Comparison of ENCODE assay signal across 8 cellular contexts in genomic region chr10:114526497-114527238, GRCh38.
DNase-seq lines count a peak whose midpoint lies in the region; ATAC-seq and TF ChIP-seq lines count a peak whose summit lies in the region.

No MANE protein-coding gene starts in this region.

- peaks cover 62% of the 10 kb centered on the region for H3K4me1 Mint-ChIP-seq in activated naive CD8-positive, alpha-beta T cell treated with anti-CD3 and anti-CD28 coated beads for 36 hours

- intact Hi-C loops in right cardiac atrium (cut with DNase I), result no loop called here
- intact Hi-C loops in uterus (cut with DNase I; ENCODE audit: low total_unique reads), result no loop called here

- no peaks in the 10 kb centered on the region for H3K9me3 ChIP-seq in SJSA1 (replicated peaks)
- H3K9me3 ChIP-seq in right cardiac atrium (ENCODE audit: control insufficient read depth, low read length), result no peaks in the 10 kb centered on the region
- no peaks in the 10 kb centered on the region for H3K9me3 ChIP-seq in uterus

- H3K27ac ChIP-seq in SJSA1 (no peak overlapping the region), right cardiac atrium (ENCODE audit: low read length) (peak overlapping the region; percentile 28), uterus (peak overlapping the region; percentile 75 to 80)

- TF ChIP-seq POLR2A in uterus (IDR thresholded peaks at IDR 0.05), result peak in 1 of 2 donors; percentile 80

- peaks cover 35% of the 10 kb centered on the region for H3K4me1 ChIP-seq in SJSA1 (replicated peaks)
- peaks cover 12% of the 10 kb centered on the region for H3K4me1 ChIP-seq in right cardiac atrium (ENCODE audit: control insufficient read depth, insufficient read depth, low read length)
- no peaks in the 10 kb centered on the region for H3K4me1 ChIP-seq in uterus

- H3K27me3 ChIP-seq in SJSA1 (replicated peaks), result no peaks in the 10 kb centered on the region
- no peaks in the 10 kb centered on the region for H3K27me3 ChIP-seq in right cardiac atrium (ENCODE audit: control insufficient read depth, insufficient read depth)
- H3K27me3 ChIP-seq in uterus, result no peaks in the 10 kb centered on the region

- WGBS in right cardiac atrium, result 5% methylated on average over 24 of the region's 24 CpGs

- TF ChIP-seq CTCF in LNCaP clone FGC (IDR thresholded peaks at IDR 0.05; ENCODE audit: control insufficient read depth, extremely low read depth, insufficient read depth) (no peak), uterus (IDR thresholded peaks at IDR 0.05) (peak in 1 of 4 experiments; percentile 19)

- H3K36me3 Mint-ChIP-seq in activated naive CD8-positive, alpha-beta T cell treated with anti-CD3 and anti-CD28 coated beads for 36 hours, result peaks cover 10% of the 10 kb centered on the region

- no peaks in the 10 kb centered on the region for H3K36me3 ChIP-seq in SJSA1
- H3K36me3 ChIP-seq in uterus, result no peaks in the 10 kb centered on the region

- peak; percentile 51 for DNase-seq in EH (ENCODE audit: low read depth)
- DNase-seq in LNCaP clone FGC (ENCODE audit: low read depth), result peak; percentile 92
- DNase-seq in SJSA1 (ENCODE audit: low read depth in 1 of 2, low spot score in 2 of 2), result peak; percentile 56 to 61
- peak; percentile 89 for DNase-seq in activated naive CD8-positive, alpha-beta T cell treated with anti-CD3 and anti-CD28 coated beads for 36 hours
- peak; percentile 69 to 89 (median 84) for DNase-seq in right cardiac atrium
- peak; percentile 63 for DNase-seq in putamen (ENCODE audit: low spot score)
- peak; percentile 74 to 83 for DNase-seq in uterus

- H3K4me3 Mint-ChIP-seq in activated naive CD8-positive, alpha-beta T cell treated with anti-CD3 and anti-CD28 coated beads for 36 hours, result peak overlapping the region; percentile 94

- H3K4me3 ChIP-seq in LNCaP clone FGC (ENCODE audit: low read depth, low read length) (peak overlapping the region; percentile 58), SJSA1 (no peak overlapping the region), right cardiac atrium (ENCODE audit: low read length) (peak overlapping the region; percentile 32), uterus (peak overlapping the region; percentile 24 to 39)

- peak; percentile 97 for ATAC-seq in GM21825 (IDR thresholded peaks at IDR 0.05; ENCODE audit: unreplicated experiment)
- peak; percentile 88 to 91 for ATAC-seq in right cardiac atrium

- peak overlapping the region; percentile 99 for H3K27ac Mint-ChIP-seq in activated naive CD8-positive, alpha-beta T cell treated with anti-CD3 and anti-CD28 coated beads for 36 hours

- no peaks in the 10 kb centered on the region for H3K9me3 Mint-ChIP-seq in activated naive CD8-positive, alpha-beta T cell treated with anti-CD3 and anti-CD28 coated beads for 36 hours

- H3K27me3 Mint-ChIP-seq in activated naive CD8-positive, alpha-beta T cell treated with anti-CD3 and anti-CD28 coated beads for 36 hours, result no peaks in the 10 kb centered on the region
